Comparison of ENCODE assay signal across 9 cellular contexts in the genomic region with DNA sequence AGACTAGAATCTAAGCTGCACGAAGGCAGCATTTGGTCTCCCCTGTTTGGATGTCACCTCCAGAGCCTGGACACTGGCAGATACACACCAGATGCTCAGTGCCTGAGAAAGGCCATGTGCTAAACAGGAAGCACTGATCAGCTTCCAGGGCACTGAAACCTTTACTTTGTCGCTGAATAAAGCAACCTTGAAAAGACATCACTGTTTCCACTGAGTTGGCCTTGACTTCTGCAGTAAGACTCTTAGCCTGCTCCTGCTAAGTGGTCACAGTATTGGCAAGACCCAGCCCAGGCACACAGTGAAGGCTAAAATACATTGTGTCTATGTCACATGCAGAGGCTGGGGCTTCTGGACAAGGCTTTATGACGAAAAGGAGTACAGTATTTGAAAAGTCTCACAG.
DNase-seq lines count a peak whose midpoint lies in the region; ATAC-seq and TF ChIP-seq lines count a peak whose summit lies in the region.
"Had no signal": no experiment of that assay in that cellular context is flagged by ENCODE, and none has a peak within 500 bp of the region (broad histone marks: within the 10 kb centered on the region; RNA-seq: fewer than 3 reads in every experiment).

No MANE protein-coding gene starts in this region.

- H3K9me3 ChIP-seq in left ventricle myocardium inferior (replicated peaks), result no peaks in the 10 kb centered on the region
- no peaks in the 10 kb centered on the region for H3K9me3 ChIP-seq in right atrium auricular region
- H3K9me3 ChIP-seq: ovary had no signal

- peak overlapping the region; percentile 94 for H3K27ac Mint-ChIP-seq in activated T-cell treated with anti-CD3 and anti-CD28 coated beads, Interleukin-2, amount 50 U/mL, for 72 hours
- H3K27ac Mint-ChIP-seq in memory B cell, result peak overlapping the region; percentile 92

- no peak for DNase-seq in left ventricle myocardium inferior
- no peak for DNase-seq in right atrium auricular region (ENCODE audit: low spot score)
- no peak for DNase-seq in activated T-cell treated with anti-CD3 and anti-CD28 coated beads, Interleukin-2, amount 50 U/mL, for 72 hours
- no peak for DNase-seq in memory B cell (ENCODE audit: low spot score in 2 of 2)
- no peak for DNase-seq in SIG-M5 treated with dmso at 0.1 percent for 504 hours (lab: John Stamatoyannopoulos, UW; ENCODE audit: unreplicated experiment)
- no peak for DNase-seq in erythroblast (lab: John Stamatoyannopoulos, UW)
- no peak for DNase-seq in SKM-1 treated with dmso at 0.1 percent for 144 hours (lab: John Stamatoyannopoulos, UW; ENCODE audit: unreplicated experiment)
- DNase-seq: ovary had no signal

- no peaks in the 10 kb centered on the region for H3K36me3 ChIP-seq in left ventricle myocardium inferior
- H3K36me3 ChIP-seq in right atrium auricular region, result no peaks in the 10 kb centered on the region
- H3K36me3 ChIP-seq: ovary had no signal

- peak overlapping the region; percentile 31 for H3K27ac ChIP-seq in left ventricle myocardium inferior (replicated peaks)
- H3K27ac ChIP-seq in right atrium auricular region, result no peak overlapping the region

- H3K4me1 ChIP-seq in left ventricle myocardium inferior (peaks cover 66% of the 10 kb centered on the region), right atrium auricular region (peaks cover 0 to 18% of the 10 kb centered on the region in 2 donors)

- intact Hi-C loops in left ventricle myocardium inferior (cut with micrococcal nuclease), result loop anchor here (10.0 kb wide), 2 partner anchors 182 to 462 kb away; no protein-coding TSS in a partner anchor

- no peak for TF ChIP-seq CTCF in left ventricle myocardium inferior (IDR thresholded peaks at IDR 0.05; ENCODE audit: borderline replicate concordance)
- TF ChIP-seq CTCF in right atrium auricular region (IDR thresholded peaks at IDR 0.05), result no peak

- H3K27me3 Mint-ChIP-seq in activated T-cell treated with anti-CD3 and anti-CD28 coated beads, Interleukin-2, amount 50 U/mL, for 72 hours (ENCODE audit: low read depth), result peaks cover 6% of the 10 kb centered on the region
- peaks cover 1% of the 10 kb centered on the region for H3K27me3 Mint-ChIP-seq in memory B cell

- peaks cover 92% of the 10 kb centered on the region for H3K4me1 Mint-ChIP-seq in activated T-cell treated with anti-CD3 and anti-CD28 coated beads, Interleukin-2, amount 50 U/mL, for 72 hours (ENCODE audit: low read depth)
- H3K4me1 Mint-ChIP-seq in memory B cell, result peaks cover 20% of the 10 kb centered on the region

- peaks cover 0 to 3% of the 10 kb centered on the region in 2 donors for H3K36me3 Mint-ChIP-seq in activated T-cell treated with anti-CD3 and anti-CD28 coated beads, Interleukin-2, amount 50 U/mL, for 72 hours (ENCODE audit: insufficient read depth in 2 of 2)
- H3K36me3 Mint-ChIP-seq in memory B cell, result no peaks in the 10 kb centered on the region

- peak overlapping the region; percentile 76 to 78 for H3K4me3 Mint-ChIP-seq in activated T-cell treated with anti-CD3 and anti-CD28 coated beads, Interleukin-2, amount 50 U/mL, for 72 hours
- H3K4me3 Mint-ChIP-seq in memory B cell, result no peak overlapping the region

- no peak for TF ChIP-seq POLR2A in erythroblast (IDR thresholded peaks at IDR 0.05; ENCODE audit: low read length)

- H3K4me3 ChIP-seq in left ventricle myocardium inferior (no peak overlapping the region), right atrium auricular region (no peak overlapping the region)
- H3K4me3 ChIP-seq: ovary had no signal

- ATAC-seq in activated T-cell treated with anti-CD3 and anti-CD28 coated beads, Interleukin-2, amount 50 U/mL, for 72 hours (replicated peaks in 1 of 2), result peak; percentile 8 to 15
- no peak for ATAC-seq in memory B cell (ENCODE audit: low read depth)
- ATAC-seq in GM19397 (IDR thresholded peaks at IDR 0.05; ENCODE audit: unreplicated experiment), result no peak

- H3K9me3 Mint-ChIP-seq in activated T-cell treated with anti-CD3 and anti-CD28 coated beads, Interleukin-2, amount 50 U/mL, for 72 hours, result no peaks in the 10 kb centered on the region
- no peaks in the 10 kb centered on the region for H3K9me3 Mint-ChIP-seq in memory B cell

- no peaks in the 10 kb centered on the region for H3K27me3 ChIP-seq in left ventricle myocardium inferior (ENCODE audit: low read depth)
- H3K27me3 ChIP-seq in right atrium auricular region, result no peaks in the 10 kb centered on the region
- H3K27me3 ChIP-seq: ovary had no signal

Comparison
In these comparisons a context has a peak if more than half of its experiments do, and no peak if none do; other contexts are left out.
1. ATAC-seq: peak in activated T-cell treated with anti-CD3 and anti-CD28 coated beads, Interleukin-2, amount 50 U/mL, for 72 hours (2 of 2); none in memory B cell (single experiment) and GM19397 (single experiment).